Comparison of ENCODE assay signal across 10 cellular contexts in the genomic region with DNA sequence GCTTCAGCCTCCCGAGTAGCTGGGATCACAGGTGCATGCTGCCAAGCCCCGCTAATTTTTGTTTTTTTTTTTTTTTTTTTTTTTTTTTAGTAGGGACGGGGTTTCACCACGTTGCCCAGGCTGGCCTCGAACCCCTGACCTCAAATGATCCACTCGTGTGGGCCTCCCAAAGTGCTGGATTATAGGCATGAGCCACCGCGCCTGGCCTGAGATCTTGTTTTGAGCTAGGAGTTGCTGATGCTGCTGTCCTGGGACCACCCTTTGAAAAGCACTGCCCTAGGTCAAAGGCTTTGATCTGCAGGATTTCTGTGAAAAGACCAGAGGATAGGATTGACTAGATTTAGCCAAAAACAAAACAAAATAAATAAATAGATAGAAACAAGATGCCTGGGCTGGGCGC. TPM values are rescaled to one million over a fixed set of nuclear protein-coding genes. Genes with fewer than 3 reads are reported as not detected.
DNase-seq lines count a peak whose midpoint lies in the region; ATAC-seq and TF ChIP-seq lines count a peak whose summit lies in the region.
"Had no signal": no experiment of that assay in that cellular context is flagged by ENCODE, and none has a peak within 500 bp of the region (broad histone marks: within the 10 kb centered on the region; RNA-seq: fewer than 3 reads in every experiment).

No MANE protein-coding gene starts in this region.

- CTCF ChIA-PET in CD8-positive, alpha-beta T cell (lab: Charles Lee), result no interaction called here
- CTCF ChIA-PET in HEK293T (lab: Yijun Ruan, JAX), result no interaction called here

- no peak overlapping the region for H3K27ac Mint-ChIP-seq in CD8-positive, alpha-beta T cell

- intact Hi-C loops in CD8-positive, alpha-beta T cell (cut with DNase I, micrococcal nuclease), result loop anchor here (2.0 to 5.0 kb wide), 5 partner anchors 100 to 366 kb away; a partner anchor contains a TSS
- intact Hi-C loops in gastrocnemius medialis (cut with DNase I; ENCODE audit: low total_unique reads), result no loop called here

- no peaks in the 10 kb centered on the region for H3K9me3 Mint-ChIP-seq in CD8-positive, alpha-beta T cell

- H3K27ac ChIP-seq in CD8-positive, alpha-beta T cell (ENCODE audit: low read depth, low read length), result no peak overlapping the region
- no peak overlapping the region for H3K27ac ChIP-seq in coronary artery
- H3K27ac ChIP-seq in gastrocnemius medialis, result peak overlapping the region in 1 of 4 donors; percentile 78
- H3K27ac ChIP-seq in gastroesophageal sphincter, result peak overlapping the region in 1 of 4 donors; percentile 76
- H3K27ac ChIP-seq: colonic mucosa, SJCRH30 had no signal

- H3K36me3 ChIP-seq in CD8-positive, alpha-beta T cell (ENCODE audit: insufficient read depth, low read length), result peaks cover 2% of the 10 kb centered on the region
- H3K36me3 ChIP-seq in gastrocnemius medialis (no peaks in the 10 kb centered on the region), gastroesophageal sphincter (peaks cover 0 to 3% of the 10 kb centered on the region in 2 donors)
- H3K36me3 ChIP-seq: adrenal gland, colonic mucosa, SJCRH30 had no signal

- H3K27me3 Mint-ChIP-seq in CD8-positive, alpha-beta T cell (ENCODE audit: low read depth), result no peaks in the 10 kb centered on the region

- POLR2A ChIA-PET in CD8-positive, alpha-beta T cell (lab: Charles Lee), result no interaction called here
- POLR2A ChIA-PET in HEK293T (lab: Yijun Ruan, JAX), result no interaction called here

- peaks cover 33% of the 10 kb centered on the region for H3K4me1 Mint-ChIP-seq in CD8-positive, alpha-beta T cell (ENCODE audit: low read depth)

- TF ChIP-seq CTCF in CD8-positive, alpha-beta T cell (IDR thresholded peaks at IDR 0.05), result no peak
- TF ChIP-seq CTCF in coronary artery (IDR thresholded peaks at IDR 0.05) (no peak), gastrocnemius medialis (IDR thresholded peaks at IDR 0.05 in 4 of 5, conservative IDR thresholded peaks at IDR 0.05 in 1 of 5) (no peak), gastroesophageal sphincter (IDR thresholded peaks at IDR 0.05) (no peak)

- in situ Hi-C loops in gastrocnemius medialis (cut with MboI; ENCODE audit: low sequenced_read_pairs in 4 of 4), result no loop called here

- no peak for ATAC-seq in CD8-positive, alpha-beta T cell
- ATAC-seq in gastrocnemius medialis (no peak), gastroesophageal sphincter (no peak)

- TF ChIP-seq EP300 in gastroesophageal sphincter (IDR thresholded peaks at IDR 0.05), result no peak

- no peaks in the 10 kb centered on the region for H3K9me3 ChIP-seq in CD8-positive, alpha-beta T cell (ENCODE audit: low read length)
- H3K9me3 ChIP-seq in gastrocnemius medialis (no peaks in the 10 kb centered on the region), gastroesophageal sphincter (no peaks in the 10 kb centered on the region)
- H3K9me3 ChIP-seq: adrenal gland, colonic mucosa, SJCRH30 had no signal

- TF ChIP-seq POLR2A in gastrocnemius medialis (IDR thresholded peaks at IDR 0.05), result no peak
- no peak for TF ChIP-seq POLR2A in gastroesophageal sphincter (IDR thresholded peaks at IDR 0.05)

- no peak for DNase-seq in CD8-positive, alpha-beta T cell
- DNase-seq in HEK293T (ENCODE audit: extremely low spot score), result no peak
- no peak for DNase-seq in coronary artery (ENCODE audit: low spot score)
- DNase-seq in gastrocnemius medialis, result no peak
- no peak for DNase-seq in NCI-H1694 (lab: John Stamatoyannopoulos, UW)
- no peak for DNase-seq in iPS-NIHi7 (ENCODE audit: extremely low spot score)

- WGBS in gastroesophageal sphincter (ENCODE audit: low coverage in 1 of 2), 2 donors, result 80 to 100% methylated on average over 1 to 2 of the region's 9 CpGs

- H3K4me3 ChIP-seq in CD8-positive, alpha-beta T cell (ENCODE audit: low read depth, low read length), result no peak overlapping the region
- H3K4me3 ChIP-seq in coronary artery (peak overlapping the region; percentile 92), gastrocnemius medialis (peak overlapping the region; percentile 76 to 96 (median 80)), gastroesophageal sphincter (peak overlapping the region in 1 of 2 donors; percentile 78)

- peaks cover 17% of the 10 kb centered on the region for H3K4me1 ChIP-seq in CD8-positive, alpha-beta T cell (ENCODE audit: insufficient read depth, low read length)
- H3K4me1 ChIP-seq in gastrocnemius medialis (peaks cover 10% of the 10 kb centered on the region in 2 donors), gastroesophageal sphincter (peaks cover 0 to 46% (median 13%) of the 10 kb centered on the region in 3 donors)
- H3K4me1 ChIP-seq: colonic mucosa, SJCRH30 had no signal

- peaks cover 9% of the 10 kb centered on the region for H3K36me3 Mint-ChIP-seq in CD8-positive, alpha-beta T cell

- H3K4me3 Mint-ChIP-seq in CD8-positive, alpha-beta T cell, result peak overlapping the region; percentile 98

- H3K27me3 ChIP-seq in CD8-positive, alpha-beta T cell (ENCODE audit: insufficient read depth, low read length), result no peaks in the 10 kb centered on the region
- H3K27me3 ChIP-seq in gastrocnemius medialis, result no peaks in the 10 kb centered on the region
- H3K27me3 ChIP-seq in gastroesophageal sphincter, result no peaks in the 10 kb centered on the region
- H3K27me3 ChIP-seq: adrenal gland, colonic mucosa had no signal

TF ChIP-seq in HEK293T, 16 proteins besides CTCF, POLR2A, EP300 and RAD21:
- no peak for TF ChIP-seq FOXM1 (IDR thresholded peaks at IDR 0.05; ENCODE audit: borderline replicate concordance)
- TF ChIP-seq NFRKB (IDR thresholded peaks at IDR 0.05), result no peak
- TF ChIP-seq ZNF384 (IDR thresholded peaks at IDR 0.05), result peak; percentile 58; the same call in 1 of the 2 replicates
- TF ChIP-seq BHLHE40 (IDR thresholded peaks at IDR 0.05; ENCODE audit: borderline replicate concordance), result no peak

RNA-seq across cellular contexts. Expression of a gene that starts 0.8 kb away (rescaled TPM):
- total RNA-seq in CD8-positive, alpha-beta T cell, result 1 to 10 TPM; 8.4 TPM
- 10 to 100 TPM in 2 of 4 donors, 1 to 10 TPM in 2; 7.6 to 28.4 (median 10.7) TPM for total RNA-seq in gastrocnemius medialis
- 10 to 100 TPM; 11.6 to 16.8 (median 14.5) TPM for total RNA-seq in gastroesophageal sphincter
